Comparison of ENCODE assay signal across 20 cellular contexts in genomic region chr3:32506466-32506865, GRCh38.
"Had no signal": no experiment of that assay in that cellular context is flagged by ENCODE, and none has a peak within 500 bp of the region (broad histone marks: within the 10 kb centered on the region; RNA-seq: fewer than 3 reads in every experiment).

No MANE protein-coding gene starts in this region.

- DNase-seq: KBM-7, MV-4-11, NCI-H1048, NCI-H1105, NCI-H1417, NCI-H1436 treated with DMSO at 0.1 percent for 48 hours, NCI-H1694, NCI-H1930, NCI-H2081, NCI-H2107, NCI-H2227 treated with DMSO at 0.1 percent for 48 hours, NCI-H524, NCI-H69, NCI-H774, Right ventricle myocardium superior, RPMI8226, SIG-M5 had no signal

- H3K4me3 ChIP-seq: SJSA1, SK-N-MC had no signal

- H3K27me3 ChIP-seq: SJSA1 had no signal

- H3K27me3 Mint-ChIP-seq: IgD-negative memory B cell had no signal

- H3K27ac ChIP-seq: SJSA1, SK-N-MC had no signal

- H3K36me3 Mint-ChIP-seq: IgD-negative memory B cell had no signal

- H3K4me3 Mint-ChIP-seq: IgD-negative memory B cell had no signal

- H3K9me3 ChIP-seq: SJSA1 had no signal

- H3K27ac Mint-ChIP-seq: IgD-negative memory B cell had no signal

- H3K9me3 Mint-ChIP-seq: IgD-negative memory B cell had no signal

- H3K4me1 ChIP-seq: SJSA1 had no signal
